9 cellular contexts compared by ENCODE assay signal in genomic region chr6:32087574-32088486, GRCh38. TPM values are rescaled to one million over a fixed set of nuclear protein-coding genes. Genes with fewer than 3 reads are reported as not detected.
DNase-seq lines count a peak whose midpoint lies in the region; ATAC-seq and TF ChIP-seq lines count a peak whose summit lies in the region.
"Had no signal": no experiment of that assay in that cellular context is flagged by ENCODE, and none has a peak within 500 bp of the region (broad histone marks: within the 10 kb centered on the region; RNA-seq: fewer than 3 reads in every experiment).

No MANE protein-coding gene starts in this region.

- no peak overlapping the region for H3K27ac Mint-ChIP-seq in memory B cell

- TF ChIP-seq CTCF in DOHH2 (IDR thresholded peaks at IDR 0.05; ENCODE audit: low read depth, low read length, poor library complexity, severe bottlenecking) (peak; percentile 36), dorsolateral prefrontal cortex (IDR thresholded peaks at IDR 0.05 in 54 of 56, conservative IDR thresholded peaks at IDR 0.05 in 2 of 56; ENCODE audit: low read depth in 1 of 56, partially characterized antibody in 56 of 56) (peak in 48 of 56 donors; percentile 15 to 64 (median 42))

- no peaks in the 10 kb centered on the region for H4K20me1 ChIP-seq in DOHH2 (ENCODE audit: control insufficient read depth, insufficient read depth, low read depth, low read length)

- H3K9me2 ChIP-seq in DOHH2 (replicated peaks; ENCODE audit: control insufficient read depth, low read length) = no peaks in the 10 kb centered on the region

- no peak overlapping the region for H3K4me3 Mint-ChIP-seq in memory B cell

- peak; percentile 43 for DNase-seq in NCI-H2171 (lab: John Stamatoyannopoulos, UW)
- DNase-seq in activated CD4-positive, alpha-beta T cell treated with anti-CD3 and anti-CD28 coated beads, Interleukin-2, amount 50 U/mL, for 4 hours = peak; percentile 59 to 62
- peak in 2 of 10 donors; percentile 39 to 76 for DNase-seq in dorsolateral prefrontal cortex
- DNase-seq in memory B cell (ENCODE audit: low spot score in 2 of 2) = peak; percentile 58 to 68
- DNase-seq in stimulated activated CD8-positive, alpha-beta memory T cell treated with anti-CD3 and anti-CD28 coated beads, Interleukin-7, amount 100 ng/mL, for 1 hour (ENCODE audit: low read depth in 2 of 2) = peak; percentile 34 to 46
- DNase-seq in AG20443 (ENCODE audit: low spot score) = no peak
- no peak for DNase-seq in T1000 (lab: John Stamatoyannopoulos, UW)

- intact Hi-C loops in dorsolateral prefrontal cortex (cut with DNase I) = no loop called here

- H3F3A ChIP-seq in DOHH2 (ENCODE audit: control insufficient read depth, insufficient read depth) = no peaks in the 10 kb centered on the region

- no peaks in the 10 kb centered on the region for H3K4me1 ChIP-seq in DOHH2 (ENCODE audit: control insufficient read depth, low read length)

- no peaks in the 10 kb centered on the region for H3K36me3 ChIP-seq in DOHH2 (ENCODE audit: control insufficient read depth, low read length)

- ATAC-seq in memory B cell (ENCODE audit: low read depth) = peak; percentile 92

- peaks cover 3% of the 10 kb centered on the region for H3K4me1 Mint-ChIP-seq in memory B cell

- H3K27me3 ChIP-seq in DOHH2 (ENCODE audit: control insufficient read depth, low read length) = no peaks in the 10 kb centered on the region
- H3K27me3 ChIP-seq in dorsolateral prefrontal cortex = peaks cover 0 to 18% (median 0%) of the 10 kb centered on the region in 45 donors

- H3K27me3 Mint-ChIP-seq in memory B cell = peaks cover 26% of the 10 kb centered on the region

- no peaks in the 10 kb centered on the region for H3K36me3 Mint-ChIP-seq in memory B cell

- H3K4me3 ChIP-seq in DOHH2 (ENCODE audit: low read length) = no peak overlapping the region
- peak overlapping the region in 17 of 59 donors; percentile 4 to 44 (median 26) for H3K4me3 ChIP-seq in dorsolateral prefrontal cortex

- H3K4me2 ChIP-seq in DOHH2 (ENCODE audit: low read length) = peak overlapping the region; percentile 7; the same call in 1 of the 2 replicates

- H3K79me2 ChIP-seq in DOHH2 (ENCODE audit: control insufficient read depth, low read length) = no peaks in the 10 kb centered on the region

- H3K27ac ChIP-seq in DOHH2 (ENCODE audit: low read depth, low read length) (no peak overlapping the region), dorsolateral prefrontal cortex (peak overlapping the region in 20 of 59 donors; percentile 1 to 82 (median 47))

- H3K9me3 Mint-ChIP-seq in memory B cell = no peaks in the 10 kb centered on the region

- H3K9me3 ChIP-seq in DOHH2 (ENCODE audit: control insufficient read depth, insufficient read depth, low read length) = no peaks in the 10 kb centered on the region

RNA-seq across cellular contexts. Expression of gene TNXB, which starts 21.3 kb away (rescaled TPM):
- 10 to 100 TPM; 10.8 to 47.8 (median 25.8) TPM for total RNA-seq in dorsolateral prefrontal cortex

RNA-seq across cellular contexts. Expression of gene ATF6B, which starts 40.2 kb away (rescaled TPM):
- total RNA-seq in dorsolateral prefrontal cortex = 100 to 1,000 TPM in 8 of 120 experiments, 10 to 100 TPM in 112; 61.3 to 117 (median 80.7) TPM

RNA-seq across cellular contexts. Expression of gene FKBPL, which starts 42.3 kb away (rescaled TPM):
- 1 to 10 TPM; 2.2 to 8.2 (median 5.4) TPM for total RNA-seq in dorsolateral prefrontal cortex

RNA-seq across cellular contexts. Expression of gene CYP21A2, which starts 49.6 kb away (rescaled TPM):
- total RNA-seq in dorsolateral prefrontal cortex = 1 to 10 TPM in 98 of 120 experiments, under 1 TPM in 20, not detected in 2; 0.34 to 9.4 (median 2.1) TPM
- total RNA-seq: HT1080 had no signal

Comparison
In these comparisons a context has a peak if more than half of its experiments do, and no peak if none do; other contexts are left out.
1. DNase-seq: peak in NCI-H2171 (single experiment), activated CD4-positive, alpha-beta T cell treated with anti-CD3 and anti-CD28 coated beads, Interleukin-2, amount 50 U/mL, for 4 hours (2 of 2), memory B cell (2 of 2) and stimulated activated CD8-positive, alpha-beta memory T cell treated with anti-CD3 and anti-CD28 coated beads, Interleukin-7, amount 100 ng/mL, for 1 hour (2 of 2); none in AG20443 (single experiment) and T1000 (single experiment).